Comparison of ENCODE assay signal across 7 cellular contexts in genomic region chr2:4972472-4972871, GRCh38.
"Had no signal": no experiment of that assay in that cellular context is flagged by ENCODE, and none has a peak within 500 bp of the region (broad histone marks: within the 10 kb centered on the region; RNA-seq: fewer than 3 reads in every experiment).

No MANE protein-coding gene starts in this region.

- H3K4me2 ChIP-seq: KMS-11 had no signal

- H3K27ac ChIP-seq: HL-60, KMS-11 had no signal

- H3K9ac ChIP-seq: KMS-11 had no signal

- FAIRE-seq: HTR-8/SVneo had no signal

- DNase-seq: IMR-90, Karpas-422, KBM-7, KG1 had no signal
